In genomic region chr16:57533618-57534336, GRCh38 we compare ENCODE assay signal across 2 cellular contexts.
A peak's percentile ranks its signal among the peaks of the same experiment; 100 is the strongest.
TF ChIP-seq lines count a peak whose summit lies in the region.

No MANE protein-coding gene starts in this region.

TF ChIP-seq in SK-N-SH, 30 proteins besides CTCF, POLR2A, EP300 and RAD21:
- TF ChIP-seq IRF3 (IDR thresholded peaks at IDR 0.05; ENCODE audit: low read depth, low read length) (no peak), NFIC (IDR thresholded peaks at IDR 0.05; ENCODE audit: borderline replicate concordance) (0 out of 2 replicates have a peak, but pooled peaks have one; percentile 19)

TF ChIP-seq in SK-N-SH treated with all-trans-retinoic acid at 6 μM for 48 hours, 23 proteins besides CTCF, POLR2A, EP300 and RAD21:
- no peak for TF ChIP-seq RARB (CRISPR knock-in tag; IDR thresholded peaks at IDR 0.05)
- no peak for TF ChIP-seq ZFP3 (CRISPR knock-in tag; IDR thresholded peaks at IDR 0.05)
- no peak for TF ChIP-seq TOX (CRISPR knock-in tag; IDR thresholded peaks at IDR 0.05; ENCODE audit: borderline replicate concordance)
- TF ChIP-seq ZNF70 (CRISPR knock-in tag; IDR thresholded peaks at IDR 0.05): no peak
- no peak for TF ChIP-seq ZC3H10 (CRISPR knock-in tag; IDR thresholded peaks at IDR 0.05)
- no peak for TF ChIP-seq TCF4 (CRISPR knock-in tag; IDR thresholded peaks at IDR 0.05; ENCODE audit: borderline replicate concordance)
- TF ChIP-seq CSRNP3 (CRISPR knock-in tag; IDR thresholded peaks at IDR 0.05): no peak
- TF ChIP-seq ZNF8 (CRISPR knock-in tag; IDR thresholded peaks at IDR 0.05): no peak
- TF ChIP-seq BACH2 (CRISPR knock-in tag; IDR thresholded peaks at IDR 0.05; ENCODE audit: borderline replicate concordance): no peak
